ENCODE assay signal across 1 cellular context in the genomic region with DNA sequence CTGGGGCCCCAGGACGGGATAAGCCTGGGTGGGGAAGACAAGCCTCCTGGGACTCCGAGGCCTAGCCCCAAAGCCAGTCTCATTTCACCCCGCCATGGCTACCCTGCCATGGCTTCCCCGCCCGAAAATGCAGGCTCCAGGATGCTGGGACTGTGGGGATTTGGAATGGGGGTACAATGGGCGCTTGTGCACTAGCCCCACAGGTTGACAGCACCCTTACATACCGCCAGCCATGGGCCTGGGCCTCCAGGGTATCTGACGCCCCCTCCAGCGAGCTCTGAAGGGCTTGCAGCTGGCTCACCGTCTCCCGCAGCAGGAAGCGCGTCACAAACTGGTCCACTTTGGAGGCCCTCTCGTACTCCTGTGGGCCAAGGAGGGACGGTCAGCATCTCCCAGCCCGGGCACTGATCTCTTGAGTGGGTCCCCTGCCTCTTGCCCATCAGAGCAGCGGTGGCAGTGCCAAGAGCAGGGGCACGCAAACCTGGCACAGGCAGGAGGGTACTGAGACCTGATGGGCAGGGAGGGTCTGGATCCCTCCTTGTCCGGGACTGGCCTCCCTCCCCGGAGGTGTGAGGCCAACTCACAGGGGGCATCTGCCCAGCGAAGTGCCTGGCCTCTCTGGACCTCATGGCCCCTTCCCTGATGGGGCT.
TF ChIP-seq lines count a peak whose summit lies in the region.

No MANE protein-coding gene starts in this region.

TF ChIP-seq in IMR-90, 13 proteins besides CTCF, POLR2A, EP300 and RAD21:
- TF ChIP-seq RCOR1 (IDR thresholded peaks at IDR 0.05; ENCODE audit: insufficient replicate concordance, low read length): no peak
- TF ChIP-seq CEBPB (IDR thresholded peaks at IDR 0.05; ENCODE audit: low read depth, low read length): no peak
- TF ChIP-seq NFE2L2 (IDR thresholded peaks at IDR 0.05; ENCODE audit: low read depth, low read length): no peak
- TF ChIP-seq, protein P1, sequence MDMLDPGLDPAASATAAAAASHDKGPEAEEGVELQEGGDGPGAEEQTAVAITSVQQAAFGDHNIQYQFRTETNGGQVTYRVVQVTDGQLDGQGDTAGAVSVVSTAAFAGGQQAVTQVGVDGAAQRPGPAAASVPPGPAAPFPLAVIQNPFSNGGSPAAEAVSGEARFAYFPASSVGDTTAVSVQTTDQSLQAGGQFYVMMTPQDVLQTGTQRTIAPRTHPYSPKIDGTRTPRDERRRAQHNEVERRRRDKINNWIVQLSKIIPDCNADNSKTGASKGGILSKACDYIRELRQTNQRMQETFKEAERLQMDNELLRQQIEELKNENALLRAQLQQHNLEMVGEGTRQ (IDR thresholded peaks at IDR 0.05; ENCODE audit: low read depth, low read length): no peak
- TF ChIP-seq RFX5 (IDR thresholded peaks at IDR 0.05; ENCODE audit: low read depth, low read length): no peak
- TF ChIP-seq MXI1 (IDR thresholded peaks at IDR 0.05; ENCODE audit: borderline replicate concordance, low read depth, low read length): no peak
- TF ChIP-seq CHD1 (IDR thresholded peaks at IDR 0.05; ENCODE audit: low read depth, low read length): no peak
- TF ChIP-seq, protein P2, sequence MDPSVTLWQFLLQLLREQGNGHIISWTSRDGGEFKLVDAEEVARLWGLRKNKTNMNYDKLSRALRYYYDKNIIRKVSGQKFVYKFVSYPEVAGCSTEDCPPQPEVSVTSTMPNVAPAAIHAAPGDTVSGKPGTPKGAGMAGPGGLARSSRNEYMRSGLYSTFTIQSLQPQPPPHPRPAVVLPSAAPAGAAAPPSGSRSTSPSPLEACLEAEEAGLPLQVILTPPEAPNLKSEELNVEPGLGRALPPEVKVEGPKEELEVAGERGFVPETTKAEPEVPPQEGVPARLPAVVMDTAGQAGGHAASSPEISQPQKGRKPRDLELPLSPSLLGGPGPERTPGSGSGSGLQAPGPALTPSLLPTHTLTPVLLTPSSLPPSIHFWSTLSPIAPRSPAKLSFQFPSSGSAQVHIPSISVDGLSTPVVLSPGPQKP (IDR thresholded peaks at IDR 0.05; ENCODE audit: borderline replicate concordance, low read depth, low read length): no peak
- no peak for TF ChIP-seq MAZ (IDR thresholded peaks at IDR 0.05; ENCODE audit: borderline replicate concordance, low read depth, low read length)
- TF ChIP-seq BHLHE40 (IDR thresholded peaks at IDR 0.05; ENCODE audit: low read depth, low read length): no peak
- TF ChIP-seq MAFK (IDR thresholded peaks at IDR 0.05; ENCODE audit: low read depth, low read length): no peak
- TF ChIP-seq FOS (IDR thresholded peaks at IDR 0.05; ENCODE audit: low read depth, low read length): no peak
- TF ChIP-seq SMC3 (IDR thresholded peaks at IDR 0.05; ENCODE audit: low read depth, low read length): no peak
